In genomic region chrX:48741834-48742233, GRCh38 we compare ENCODE assay signal across 3 cellular contexts.
TF ChIP-seq lines count a peak whose summit lies in the region.

No MANE protein-coding gene starts in this region.

TF ChIP-seq in SK-N-SH, 30 proteins besides CTCF, POLR2A, EP300 and RAD21:
- TF ChIP-seq GATA2 (CRISPR knock-in tag; IDR thresholded peaks at IDR 0.05) = no peak
- TF ChIP-seq ELF1 (IDR thresholded peaks at IDR 0.05) = no peak
- TF ChIP-seq YY1 (IDR thresholded peaks at IDR 0.05; ENCODE audit: low read depth) = no peak
- TF ChIP-seq REST (IDR thresholded peaks at IDR 0.05; ENCODE audit: low read depth, low read length) = no peak
- TF ChIP-seq TCF12 (IDR thresholded peaks at IDR 0.05) = no peak
- TF ChIP-seq TEAD4 (IDR thresholded peaks at IDR 0.05; ENCODE audit: borderline replicate concordance, insufficient read depth) = no peak
- no peak for TF ChIP-seq MXI1 (IDR thresholded peaks at IDR 0.05; ENCODE audit: low read depth, low read length)
- TF ChIP-seq ZBTB33 (IDR thresholded peaks at IDR 0.05; ENCODE audit: borderline replicate concordance, low read depth) = no peak

TF ChIP-seq in SK-N-SH treated with all-trans-retinoic acid at 6 μM for 48 hours, 23 proteins besides CTCF, POLR2A, EP300 and RAD21:
- TF ChIP-seq TOX (CRISPR knock-in tag; IDR thresholded peaks at IDR 0.05; ENCODE audit: borderline replicate concordance) = no peak
- no peak for TF ChIP-seq RARB (CRISPR knock-in tag; IDR thresholded peaks at IDR 0.05)
- TF ChIP-seq ZNF70 (CRISPR knock-in tag; IDR thresholded peaks at IDR 0.05) = no peak
- TF ChIP-seq ZC3H10 (CRISPR knock-in tag; IDR thresholded peaks at IDR 0.05) = no peak
- TF ChIP-seq PATZ1 (CRISPR knock-in tag; IDR thresholded peaks at IDR 0.05; ENCODE audit: borderline replicate concordance) = no peak
- TF ChIP-seq CSDC2 (CRISPR knock-in tag; IDR thresholded peaks at IDR 0.05) = no peak
- TF ChIP-seq CSRNP3 (CRISPR knock-in tag; IDR thresholded peaks at IDR 0.05) = no peak
- TF ChIP-seq ARNTL (CRISPR knock-in tag; IDR thresholded peaks at IDR 0.05; ENCODE audit: borderline replicate concordance, low read depth) = no peak
- no peak for TF ChIP-seq GLIS3 (CRISPR knock-in tag; IDR thresholded peaks at IDR 0.05)
- no peak for TF ChIP-seq ZFP30 (CRISPR knock-in tag; IDR thresholded peaks at IDR 0.05)
- no peak for TF ChIP-seq CREB5 (CRISPR knock-in tag; IDR thresholded peaks at IDR 0.05; ENCODE audit: low read depth)
- no peak for TF ChIP-seq SNAI2 (CRISPR knock-in tag; IDR thresholded peaks at IDR 0.05)
- no peak for TF ChIP-seq ISL1 (CRISPR knock-in tag; IDR thresholded peaks at IDR 0.05)
- no peak for TF ChIP-seq ZNF8 (CRISPR knock-in tag; IDR thresholded peaks at IDR 0.05)
- TF ChIP-seq OSR1 (CRISPR knock-in tag; IDR thresholded peaks at IDR 0.05) = no peak
- no peak for TF ChIP-seq PPARA (CRISPR knock-in tag; IDR thresholded peaks at IDR 0.05; ENCODE audit: borderline replicate concordance)
- TF ChIP-seq ZFP3 (CRISPR knock-in tag; IDR thresholded peaks at IDR 0.05) = no peak

TF ChIP-seq in K562, 482 proteins besides CTCF, POLR2A, EP300 and RAD21:
- TF ChIP-seq L3MBTL2 (IDR thresholded peaks at IDR 0.05) (no peak), THRB (CRISPR knock-in tag; conservative IDR thresholded peaks at IDR 0.05) (no peak), ZNF384 (IDR thresholded peaks at IDR 0.05; ENCODE audit: low read depth, low read length) (no peak), YY1 (IDR thresholded peaks at IDR 0.05; ENCODE audit: borderline replicate concordance in 1 of 3, control insufficient read depth in 1 of 3, extremely low read depth in 1 of 3, insufficient read depth in 3 of 3, insufficient read length in 1 of 3, insufficient replicate concordance in 2 of 3, low read depth in 1 of 3, low read length in 2 of 3) (peak in 1 of 3 experiments; percentile 12), NFYB (IDR thresholded peaks at IDR 0.05; ENCODE audit: extremely low read depth, insufficient read length) (peak; percentile 29)
